8 cellular contexts compared by ENCODE assay signal in genomic region chr1:68496680-68497357, GRCh38. TPM values are rescaled to one million over a fixed set of nuclear protein-coding genes. Genes with fewer than 3 reads are reported as not detected.
A peak's percentile ranks its signal among the peaks of the same experiment; 100 is the strongest.
DNase-seq lines count a peak whose midpoint lies in the region; FAIRE-seq and TF ChIP-seq lines count a peak whose summit lies in the region.

A gene with protein sequence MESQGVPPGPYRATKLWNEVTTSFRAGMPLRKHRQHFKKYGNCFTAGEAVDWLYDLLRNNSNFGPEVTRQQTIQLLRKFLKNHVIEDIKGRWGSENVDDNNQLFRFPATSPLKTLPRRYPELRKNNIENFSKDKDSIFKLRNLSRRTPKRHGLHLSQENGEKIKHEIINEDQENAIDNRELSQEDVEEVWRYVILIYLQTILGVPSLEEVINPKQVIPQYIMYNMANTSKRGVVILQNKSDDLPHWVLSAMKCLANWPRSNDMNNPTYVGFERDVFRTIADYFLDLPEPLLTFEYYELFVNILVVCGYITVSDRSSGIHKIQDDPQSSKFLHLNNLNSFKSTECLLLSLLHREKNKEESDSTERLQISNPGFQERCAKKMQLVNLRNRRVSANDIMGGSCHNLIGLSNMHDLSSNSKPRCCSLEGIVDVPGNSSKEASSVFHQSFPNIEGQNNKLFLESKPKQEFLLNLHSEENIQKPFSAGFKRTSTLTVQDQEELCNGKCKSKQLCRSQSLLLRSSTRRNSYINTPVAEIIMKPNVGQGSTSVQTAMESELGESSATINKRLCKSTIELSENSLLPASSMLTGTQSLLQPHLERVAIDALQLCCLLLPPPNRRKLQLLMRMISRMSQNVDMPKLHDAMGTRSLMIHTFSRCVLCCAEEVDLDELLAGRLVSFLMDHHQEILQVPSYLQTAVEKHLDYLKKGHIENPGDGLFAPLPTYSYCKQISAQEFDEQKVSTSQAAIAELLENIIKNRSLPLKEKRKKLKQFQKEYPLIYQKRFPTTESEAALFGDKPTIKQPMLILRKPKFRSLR (minus strand): TSS chr1:68497082. CDS start chr1:68496999, 83 bp downstream.

- FAIRE-seq in H54 (lab: Jason Lieb, UNC) (peak; percentile 90), frontal cortex (lab: Jason Lieb, UNC) (no peak)

- H3K9ac ChIP-seq in Loucy (ENCODE audit: low read depth, low read length, poor library complexity, severe bottlenecking) = peak within 1 kb of the TSS; percentile 97

- TF ChIP-seq CTCF in Loucy (conservative IDR thresholded peaks at IDR 0.05; ENCODE audit: low read length) (no peak), neutrophil (IDR thresholded peaks at IDR 0.05) (peak; percentile 11)

- peaks cover 6% of the 10 kb centered on the region for H4K20me1 ChIP-seq in Loucy (ENCODE audit: insufficient read depth, low read length, poor library complexity, severe bottlenecking)

- H3K36me3 ChIP-seq in Loucy (ENCODE audit: insufficient read depth, low read length) (no peaks in the 10 kb centered on the region), neutrophil (no peaks in the 10 kb centered on the region)

- H3K27ac ChIP-seq in neutrophil (no peak within 1 kb of the TSS), substantia nigra (ENCODE audit: low read depth, low read length, poor library complexity, severe bottlenecking) (no peak within 1 kb of the TSS)

- peak; percentile 71 for TF ChIP-seq POLR2A in H54 (IDR thresholded peaks at IDR 0.05; ENCODE audit: low read depth, low read length)

- no peaks in the 10 kb centered on the region for H3F3A ChIP-seq in Loucy (ENCODE audit: low read depth)

- H3K27me3 ChIP-seq in Loucy (ENCODE audit: insufficient read depth, low read length, poor library complexity, severe bottlenecking) (no peaks in the 10 kb centered on the region), neutrophil (no peaks in the 10 kb centered on the region)

- H3K79me2 ChIP-seq in Loucy (ENCODE audit: insufficient read depth, low read length) = peaks cover 51% of the 10 kb centered on the region

- peak within 1 kb of the TSS; percentile 94 for H2AFZ ChIP-seq in Loucy (ENCODE audit: low read length)

- no peaks in the 10 kb centered on the region for H3K9me3 ChIP-seq in Loucy (ENCODE audit: insufficient read depth, low read depth, low read length)
- H3K9me3 ChIP-seq in neutrophil = no peaks in the 10 kb centered on the region

- H3K4me1 ChIP-seq in Loucy (ENCODE audit: insufficient read depth, low read length, poor library complexity, severe bottlenecking) (peaks cover 39% of the 10 kb centered on the region), neutrophil (ENCODE audit: control insufficient read depth in 1 of 2, insufficient read depth in 1 of 2, low read depth in 1 of 2, low read length in 1 of 2) (peaks cover 21 to 24% of the 10 kb centered on the region in 2 experiments)

- peak within 1 kb of the TSS; percentile 91 for H3K4me2 ChIP-seq in Loucy (ENCODE audit: low read depth, low read length, poor library complexity, severe bottlenecking)

- H3K4me3 ChIP-seq in Loucy (ENCODE audit: low read length, poor library complexity, severe bottlenecking) (peak within 1 kb of the TSS; percentile 88), neutrophil (ENCODE audit: low read depth in 1 of 2, low read length in 1 of 2) (peak within 1 kb of the TSS; percentile 64 to 66)

- H3K9me2 ChIP-seq in Loucy (replicated peaks; ENCODE audit: low read depth, low read length) = no peaks in the 10 kb centered on the region

- DNase-seq in ELR (ENCODE audit: low read depth) (peak; percentile 97), H54 (ENCODE audit: insufficient read length, low spot score) (peak; percentile 89), SHP77 (lab: John Stamatoyannopoulos, UW) (peak; percentile 87 to 93), activated gamma-delta T cell treated with Interleukin-2 at 50 U/mL for 16 hours (peak; percentile 54), frontal cortex (ENCODE audit: low spot score in 2 of 2) (peak; percentile 81 to 91), substantia nigra (lab: John Stamatoyannopoulos, UW) (peak; percentile 48 to 93 (median 84))

RNA-seq across cellular contexts. Expression of the gene that starts here (rescaled TPM):
- total RNA-seq in frontal cortex = 2.4 TPM
